In the genomic region with DNA sequence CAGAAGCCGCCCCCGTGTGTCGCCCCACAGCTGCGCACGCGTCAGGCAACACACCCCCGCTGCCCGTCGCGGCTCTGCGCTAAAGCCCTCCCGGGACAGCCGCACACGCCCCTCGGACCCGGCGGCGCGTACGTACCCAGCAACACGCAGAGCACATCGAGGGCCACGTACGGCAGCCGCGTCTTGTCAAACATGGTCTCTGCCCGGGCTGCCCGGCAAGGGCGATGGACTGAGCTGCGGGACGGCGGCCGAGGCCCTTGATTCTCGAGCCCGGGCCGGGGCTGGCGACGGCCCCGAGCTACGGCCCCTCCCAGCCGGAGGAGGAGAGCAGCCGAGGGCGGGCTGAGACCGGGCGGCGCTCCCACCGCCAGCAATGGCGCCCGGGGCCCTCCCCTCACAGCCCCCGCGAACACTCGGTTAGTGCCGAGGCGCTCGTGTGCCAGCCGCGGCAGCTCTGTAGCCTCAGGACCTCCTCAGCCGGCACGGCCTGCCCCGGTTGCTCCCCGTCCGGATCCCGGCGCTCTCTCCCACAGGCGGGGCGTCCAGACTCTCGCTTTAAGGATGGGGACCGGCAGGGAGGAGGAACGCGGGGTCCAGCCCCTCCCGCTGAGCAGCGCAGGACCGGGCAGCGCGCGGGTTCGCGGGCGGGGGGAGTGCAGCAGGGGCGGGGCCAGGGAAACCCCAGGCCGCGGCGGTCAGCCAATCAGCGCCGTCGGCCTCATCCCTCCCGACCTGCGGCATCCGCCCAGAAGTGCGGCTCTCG, we compare ENCODE assay signal across 8 cellular contexts. TPM values are rescaled to one million over a fixed set of nuclear protein-coding genes. Genes with fewer than 3 reads are reported as not detected.
A peak's percentile ranks its signal among the peaks of the same experiment; 100 is the strongest.
DNase-seq lines count a peak whose midpoint lies in the region; ATAC-seq and TF ChIP-seq lines count a peak whose summit lies in the region.

A gene (minus strand): TSS at position 529 of the 763 bp plus-strand sequence. CDS start 335 bp downstream, at position 194.

- peaks cover 26% of the 10 kb centered on the region for H3K4me1 ChIP-seq in CD8-positive, alpha-beta memory T cell (ENCODE audit: insufficient read depth, low read length)
- no peaks in the 10 kb centered on the region for H3K4me1 ChIP-seq in NT2/D1 (ENCODE audit: insufficient read depth, insufficient read length)

- no peaks in the 10 kb centered on the region for H3K27me3 ChIP-seq in CD8-positive, alpha-beta memory T cell (ENCODE audit: insufficient read depth, low read length, poor library complexity, severe bottlenecking)
- no peaks in the 10 kb centered on the region for H3K27me3 ChIP-seq in NT2/D1 (ENCODE audit: insufficient read depth, insufficient read length)

- no peaks in the 10 kb centered on the region for H3K36me3 ChIP-seq in CD8-positive, alpha-beta memory T cell (ENCODE audit: insufficient read depth, low read length)
- peaks cover 2% of the 10 kb centered on the region for H3K36me3 ChIP-seq in NT2/D1 (ENCODE audit: insufficient read depth, insufficient read length, low read length)

- H3K27ac ChIP-seq in CD8-positive, alpha-beta memory T cell (ENCODE audit: low read depth, low read length): peak within 1 kb of the TSS; percentile 54

- no peak for TF ChIP-seq CTCF in mesothelial cell of epicardium (IDR thresholded peaks at IDR 0.05; ENCODE audit: unreplicated experiment)

- H3K9ac ChIP-seq in NT2/D1 (ENCODE audit: insufficient read length, low read depth): peak within 1 kb of the TSS; percentile 97

- H3K4me3 ChIP-seq in CD8-positive, alpha-beta memory T cell (ENCODE audit: low read length): peak within 1 kb of the TSS; percentile 85
- peak within 1 kb of the TSS; percentile 78 for H3K4me3 ChIP-seq in NT2/D1 (ENCODE audit: insufficient read length, low read depth)

- POLR2A ChIA-PET in CD8-positive, alpha-beta memory T cell (lab: Charles Lee): no interaction called here

- no peaks in the 10 kb centered on the region for H3K9me3 Mint-ChIP-seq in CD8-positive, alpha-beta memory T cell
- no peaks in the 10 kb centered on the region for H3K9me3 Mint-ChIP-seq in mesothelial cell of epicardium

- peak; percentile 75 to 91 (median 84) for DNase-seq in CD8-positive, alpha-beta memory T cell
- DNase-seq in NT2/D1 (ENCODE audit: low read depth, low spot score) (peak; percentile 60), mesothelial cell of epicardium (ENCODE audit: low spot score in 2 of 2, unreplicated experiment in 2 of 2) (peak; percentile 86 to 91)
- peak; percentile 88 for DNase-seq in activated CD8-positive, alpha-beta memory T cell treated with anti-CD3 and anti-CD28 coated beads, Interleukin-2, amount 50 U/mL, for 4 hours
- peak; percentile 74 to 86 for DNase-seq in stimulated activated CD8-positive, alpha-beta memory T cell treated with anti-CD3 and anti-CD28 coated beads, Interleukin-15, amount 100 ng/mL, for 48 hours (ENCODE audit: low read depth in 2 of 2)

- H3K4me1 Mint-ChIP-seq in CD8-positive, alpha-beta memory T cell: peaks cover 19 to 30% (median 29%) of the 10 kb centered on the region in 3 donors
- peaks cover 27% of the 10 kb centered on the region for H3K4me1 Mint-ChIP-seq in mesothelial cell of epicardium

- CTCF ChIA-PET in CD8-positive, alpha-beta memory T cell (lab: Charles Lee): no interaction called here

- H3K27me3 Mint-ChIP-seq in CD8-positive, alpha-beta memory T cell: peaks cover 0 to 1% of the 10 kb centered on the region in 2 donors
- no peaks in the 10 kb centered on the region for H3K27me3 Mint-ChIP-seq in mesothelial cell of epicardium (ENCODE audit: low read depth)

- peak; percentile 80 for ATAC-seq in GM19438 (IDR thresholded peaks at IDR 0.05; ENCODE audit: low read depth, unreplicated experiment)
- peak; percentile 74 for ATAC-seq in HG03571 (IDR thresholded peaks at IDR 0.05; ENCODE audit: unreplicated experiment)

- no peaks in the 10 kb centered on the region for H3K9me3 ChIP-seq in CD8-positive, alpha-beta memory T cell (ENCODE audit: low read length)
- no peaks in the 10 kb centered on the region for H3K9me3 ChIP-seq in NT2/D1 (ENCODE audit: insufficient read depth, low read length)

- H3K4me3 Mint-ChIP-seq in CD8-positive, alpha-beta memory T cell: peak within 1 kb of the TSS; percentile 84 to 97 (median 93)
- peak within 1 kb of the TSS; percentile 86 for H3K4me3 Mint-ChIP-seq in mesothelial cell of epicardium

- in situ Hi-C loops in endometrial microvascular endothelial cells (cut with HindIII; ENCODE audit: inconsistent ontology term, low pct_unique_long_range_greater_than_20kb, low sequenced_read_pairs): no loop called here

- peak within 1 kb of the TSS; percentile 84 to 95 (median 91) for H3K27ac Mint-ChIP-seq in CD8-positive, alpha-beta memory T cell
- H3K27ac Mint-ChIP-seq in mesothelial cell of epicardium: peak within 1 kb of the TSS; percentile 86

- H3K36me3 Mint-ChIP-seq in CD8-positive, alpha-beta memory T cell: peaks cover 0 to 7% (median 0%) of the 10 kb centered on the region in 3 donors
- peaks cover 3% of the 10 kb centered on the region for H3K36me3 Mint-ChIP-seq in mesothelial cell of epicardium

RNA-seq across cellular contexts. Expression of the gene that starts here (rescaled TPM):
- 10 to 100 TPM; 14.7 to 15.5 TPM for total RNA-seq in CD8-positive, alpha-beta memory T cell
- 6.7 TPM for polyA plus RNA-seq in CD8-positive, alpha-beta memory T cell
- total RNA-seq in endometrial microvascular endothelial cells (ENCODE audit: inconsistent ontology term) (23.8 TPM), mesothelial cell of epicardium (27.6 to 31.8 TPM (median 30.5 TPM) in 3 replicates)

Comparison
In these comparisons a context has a peak if more than half of its experiments do, and no peak if none do; other contexts are left out.
1. Peak in every context shown above with its lines: DNase-seq, ATAC-seq, H3K4me3 ChIP-seq and H3K27ac ChIP-seq.